ENCODE assay signal across 1 cellular context in the genomic region with DNA sequence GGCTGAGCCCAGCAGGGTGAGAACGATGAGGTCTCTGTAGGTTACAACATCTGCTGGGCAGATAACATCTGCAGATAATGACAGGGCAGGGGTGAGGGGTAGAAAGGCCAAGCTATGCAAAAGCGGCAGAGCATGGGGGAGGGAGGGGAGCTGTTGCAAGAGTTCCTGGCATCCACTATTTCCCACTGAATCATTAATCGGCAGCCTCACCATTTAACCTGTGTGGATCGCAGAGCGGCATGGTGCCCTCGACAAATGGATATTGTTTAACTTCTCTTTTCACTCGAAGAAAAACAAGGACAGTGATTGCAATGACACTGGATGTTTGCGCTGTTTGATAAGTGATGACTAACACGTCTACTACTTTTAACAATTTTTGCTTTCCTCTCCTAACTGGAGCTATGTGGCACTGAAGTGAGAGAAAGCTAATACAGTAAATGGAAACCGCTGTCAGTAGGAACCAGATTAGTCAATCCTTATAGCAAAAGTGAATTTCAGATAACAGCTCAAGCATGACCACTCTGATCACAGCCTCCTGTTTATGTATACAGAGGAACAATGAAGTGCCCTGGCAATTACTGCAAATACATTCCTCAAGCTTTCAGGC.
A peak's percentile ranks its signal among the peaks of the same experiment; 100 is the strongest.
TF ChIP-seq lines count a peak whose summit lies in the region.

No MANE protein-coding gene starts in this region.

TF ChIP-seq in HepG2, 621 proteins besides CTCF, POLR2A, EP300 and RAD21 (continued from another document):
- TF ChIP-seq, protein P1, sequence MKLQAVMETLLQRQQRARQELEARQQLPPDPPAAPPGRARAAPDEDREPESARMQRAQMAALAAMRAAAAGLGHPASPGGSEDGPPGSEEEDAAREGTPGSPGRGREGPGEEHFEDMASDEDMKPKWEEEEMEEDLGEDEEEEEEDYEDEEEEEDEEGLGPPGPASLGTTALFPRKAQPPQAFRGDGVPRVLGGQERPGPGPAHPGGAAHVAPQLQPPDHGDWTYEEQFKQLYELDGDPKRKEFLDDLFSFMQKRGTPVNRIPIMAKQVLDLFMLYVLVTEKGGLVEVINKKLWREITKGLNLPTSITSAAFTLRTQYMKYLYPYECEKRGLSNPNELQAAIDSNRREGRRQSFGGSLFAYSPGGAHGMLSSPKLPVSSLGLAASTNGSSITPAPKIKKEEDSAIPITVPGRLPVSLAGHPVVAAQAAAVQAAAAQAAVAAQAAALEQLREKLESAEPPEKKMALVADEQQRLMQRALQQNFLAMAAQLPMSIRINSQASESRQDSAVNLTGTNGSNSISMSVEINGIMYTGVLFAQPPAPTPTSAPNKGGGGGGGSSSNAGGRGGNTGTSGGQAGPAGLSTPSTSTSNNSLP (IDR thresholded peaks at IDR 0.05; ENCODE audit: low read depth, low read length): 0 out of 2 replicates have a peak, but pooled peaks have one; percentile 24
- TF ChIP-seq KDM1A (CRISPR knock-in tag; IDR thresholded peaks at IDR 0.05) (no peak), CEBPG (CRISPR knock-in tag; IDR thresholded peaks at IDR 0.05) (0 out of 2 replicates have a peak, but pooled peaks have one; percentile 25), HNRNPLL (IDR thresholded peaks at IDR 0.05; ENCODE audit: low read depth, low read length, poor library complexity, severe bottlenecking) (no peak)
- TF ChIP-seq, protein P2, sequence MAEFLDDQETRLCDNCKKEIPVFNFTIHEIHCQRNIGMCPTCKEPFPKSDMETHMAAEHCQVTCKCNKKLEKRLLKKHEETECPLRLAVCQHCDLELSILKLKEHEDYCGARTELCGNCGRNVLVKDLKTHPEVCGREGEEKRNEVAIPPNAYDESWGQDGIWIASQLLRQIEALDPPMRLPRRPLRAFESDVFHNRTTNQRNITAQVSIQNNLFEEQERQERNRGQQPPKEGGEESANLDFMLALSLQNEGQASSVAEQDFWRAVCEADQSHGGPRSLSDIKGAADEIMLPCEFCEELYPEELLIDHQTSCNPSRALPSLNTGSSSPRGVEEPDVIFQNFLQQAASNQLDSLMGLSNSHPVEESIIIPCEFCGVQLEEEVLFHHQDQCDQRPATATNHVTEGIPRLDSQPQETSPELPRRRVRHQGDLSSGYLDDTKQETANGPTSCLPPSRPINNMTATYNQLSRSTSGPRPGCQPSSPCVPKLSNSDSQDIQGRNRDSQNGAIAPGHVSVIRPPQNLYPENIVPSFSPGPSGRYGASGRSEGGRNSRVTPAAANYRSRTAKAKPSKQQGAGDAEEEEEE (CRISPR knock-in tag; IDR thresholded peaks at IDR 0.05; ENCODE audit: borderline replicate concordance): no peak
- TF ChIP-seq, protein P3, sequence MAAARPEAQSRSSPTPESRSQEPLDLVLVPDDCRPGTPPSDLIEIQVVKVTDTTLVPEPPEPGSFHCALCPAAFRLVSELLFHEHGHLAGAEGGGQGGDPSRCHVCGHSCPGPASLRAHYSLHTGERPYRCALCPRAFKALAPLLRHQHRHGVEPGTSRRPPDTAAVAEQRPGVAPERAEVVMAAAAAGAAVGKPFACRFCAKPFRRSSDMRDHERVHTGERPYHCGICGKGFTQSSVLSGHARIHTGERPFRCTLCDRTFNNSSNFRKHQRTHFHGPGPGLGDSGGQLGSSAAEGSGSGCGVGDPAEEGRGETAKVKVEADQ (CRISPR knock-in tag; IDR thresholded peaks at IDR 0.05; ENCODE audit: borderline replicate concordance): no peak
